8 cellular contexts compared by ENCODE assay signal in the genomic region with DNA sequence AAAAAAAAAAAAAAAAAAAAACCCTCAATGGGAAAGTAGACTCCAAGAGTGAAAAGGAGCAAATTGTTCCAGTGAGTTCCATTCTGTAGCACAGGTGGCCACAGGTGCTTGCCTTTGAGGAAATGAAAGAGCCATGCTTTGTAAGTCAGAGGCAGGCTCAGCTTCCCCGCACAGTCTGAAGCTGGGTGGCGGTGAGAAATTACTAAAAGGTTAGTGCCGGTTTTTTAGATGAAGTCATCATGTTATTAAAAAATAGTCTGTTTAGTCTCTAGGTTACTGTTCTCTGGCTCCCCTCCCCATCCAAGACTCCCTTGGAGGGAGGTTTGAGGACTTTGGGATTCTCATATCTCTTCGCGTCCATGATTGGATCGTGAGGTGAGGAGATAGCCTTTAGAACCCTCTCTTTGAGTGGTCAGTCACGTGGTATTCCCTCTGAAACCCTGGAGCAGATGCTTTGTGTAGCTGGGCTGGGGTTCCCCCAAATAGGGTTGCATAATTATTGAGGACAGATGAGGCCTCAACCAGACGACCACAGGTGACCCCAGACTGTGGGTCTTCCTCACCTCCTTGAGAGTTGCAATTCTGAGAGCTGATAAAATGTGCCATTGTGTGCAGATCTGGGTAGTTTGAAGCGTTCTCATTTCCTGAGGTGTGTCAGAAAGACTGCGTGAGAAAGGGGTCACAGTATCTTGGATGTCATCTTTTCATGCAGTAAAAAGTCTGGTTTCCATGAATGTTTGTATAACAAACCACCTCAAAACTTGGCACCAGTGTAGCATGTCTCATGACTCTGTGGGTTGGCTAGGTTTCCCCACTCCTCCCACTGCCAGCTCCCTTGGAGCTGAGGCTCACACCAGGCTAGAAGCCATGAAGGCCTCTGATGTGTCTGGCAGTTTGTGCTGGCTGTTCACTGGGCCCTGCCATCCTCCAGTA. TPM values are rescaled to one million over a fixed set of nuclear protein-coding genes. Genes with fewer than 3 reads are reported as not detected.
A peak's percentile ranks its signal among the peaks of the same experiment; 100 is the strongest.
DNase-seq lines count a peak whose midpoint lies in the region; ATAC-seq, FAIRE-seq and TF ChIP-seq lines count a peak whose summit lies in the region.

No MANE protein-coding gene starts in this region.

- H3K9me3 ChIP-seq in esophagus squamous epithelium: no peaks in the 10 kb centered on the region
- H3K9me3 ChIP-seq in pancreas: no peaks in the 10 kb centered on the region

- no peaks in the 10 kb centered on the region for H3K79me2 ChIP-seq in KMS-11 (ENCODE audit: insufficient read depth, low read depth)

- no peak for TF ChIP-seq CTCF in KMS-11 (conservative IDR thresholded peaks at IDR 0.05; ENCODE audit: low read depth, low read length)
- TF ChIP-seq CTCF in esophagus squamous epithelium (IDR thresholded peaks at IDR 0.05): no peak
- TF ChIP-seq CTCF in pancreas (IDR thresholded peaks at IDR 0.05): no peak

- H3K27ac ChIP-seq in KMS-11 (peak overlapping the region; percentile 91), esophagus squamous epithelium (peak overlapping the region; percentile 62 to 96 (median 90)), pancreas (peak overlapping the region; percentile 39 to 83 (median 76))

- WGBS in esophagus squamous epithelium, 2 donors: 55 to 59% methylated on average over 9 to 10 of the region's 10 CpGs
- 61 to 66% methylated on average over 10 of the region's 10 CpGs for whole genome bisulfite sequencing in pancreas, 2 donors

- H3K4me3 ChIP-seq in KMS-11 (IDR thresholded peaks at IDR 0.05; ENCODE audit: insufficient read depth, low read depth, low read length) (no peak overlapping the region), esophagus squamous epithelium (no peak overlapping the region), pancreas (no peak overlapping the region)

- H3K27me3 ChIP-seq in KMS-11 (ENCODE audit: insufficient read depth, low read depth): no peaks in the 10 kb centered on the region
- no peaks in the 10 kb centered on the region for H3K27me3 ChIP-seq in esophagus squamous epithelium
- no peaks in the 10 kb centered on the region for H3K27me3 ChIP-seq in pancreas

- intact Hi-C loops in esophagus squamous epithelium (cut with DNase I) (no loop called here), pancreas (cut with DNase I) (no loop called here)

- peak overlapping the region; percentile 91 for H3K4me2 ChIP-seq in KMS-11

- no peaks in the 10 kb centered on the region for H4K20me1 ChIP-seq in KMS-11 (ENCODE audit: insufficient read depth)

- peak overlapping the region; percentile 55 for H3K9ac ChIP-seq in KMS-11

- H3K36me3 ChIP-seq in KMS-11 (ENCODE audit: insufficient read depth) (no peaks in the 10 kb centered on the region), esophagus squamous epithelium (peaks cover 0 to 34% (median 6%) of the 10 kb centered on the region in 3 donors), pancreas (no peaks in the 10 kb centered on the region)

- no peak for TF ChIP-seq POLR2A in esophagus squamous epithelium (IDR thresholded peaks at IDR 0.05)

- peaks cover 100% of the 10 kb centered on the region for H3K4me1 ChIP-seq in KMS-11 (ENCODE audit: low read depth, poor library complexity, severe bottlenecking)
- peaks cover 48 to 84% (median 61%) of the 10 kb centered on the region in 3 donors for H3K4me1 ChIP-seq in esophagus squamous epithelium
- H3K4me1 ChIP-seq in pancreas: peaks cover 28 to 48% (median 33%) of the 10 kb centered on the region in 3 donors

- no peak overlapping the region for H2AFZ ChIP-seq in KMS-11 (ENCODE audit: low read depth)

- ATAC-seq in GM21576 (IDR thresholded peaks at IDR 0.05; ENCODE audit: unreplicated experiment): peak; percentile 57
- peak; percentile 85 to 91 (median 87) for ATAC-seq in pancreas

- no peak for FAIRE-seq in pancreas (lab: Jason Lieb, UNC)

- DNase-seq in EL: peak; percentile 92
- peak; percentile 50 for DNase-seq in activated CD8-positive, alpha-beta memory T cell treated with anti-CD3 and anti-CD28 coated beads, Interleukin-2, amount 50 U/mL, for 1 hour (ENCODE audit: extremely low read depth)
- DNase-seq in esophagus squamous epithelium (lab: John Stamatoyannopoulos, UW): no peak
- DNase-seq in pancreas: peak; percentile 58 to 87 (median 85)
- DNase-seq in NCI-H2171 (lab: John Stamatoyannopoulos, UW): no peak
- no peak for DNase-seq in NCI-H146 treated with DMSO at 0.1 percent for 48 hours (lab: John Stamatoyannopoulos, UW; ENCODE audit: unreplicated experiment)

RNA-seq across cellular contexts. Expression of a gene that starts 27.1 kb away (rescaled TPM):
- total RNA-seq in esophagus squamous epithelium (100 to 1,000 TPM in 1 of 4 donors, 10 to 100 TPM in 3; 68.9 to 102 (median 89.5) TPM), pancreas (10 to 100 TPM; 24.5 to 49.2 (median 33.7) TPM)
- polyA plus RNA-seq in pancreas: 10 to 100 TPM; 18.4 to 19.3 TPM

RNA-seq across cellular contexts. Expression of a gene that starts 51.5 kb away (rescaled TPM):
- total RNA-seq in esophagus squamous epithelium (100 to 1,000 TPM in 2 of 4 donors, 10 to 100 TPM in 2; 68.0 to 123 (median 102) TPM), pancreas (10 to 100 TPM; 38.2 to 53.0 (median 47.0) TPM)
- polyA plus RNA-seq in pancreas: 10 to 100 TPM; 32.3 to 55.9 TPM

RNA-seq across cellular contexts. Expression of a gene that starts 59.8 kb away (rescaled TPM):
- total RNA-seq in esophagus squamous epithelium: 10 to 100 TPM; 34.1 to 69.6 (median 50.0) TPM
- total RNA-seq in pancreas: 10 to 100 TPM; 23.0 to 36.6 (median 27.3) TPM
- polyA plus RNA-seq in pancreas: 100 to 1,000 TPM; 107 to 114 TPM

Comparison
In these comparisons a context has a peak if more than half of its experiments do, and no peak if none do; other contexts are left out.
1. DNase-seq: peak in EL (single experiment), activated CD8-positive, alpha-beta memory T cell treated with anti-CD3 and anti-CD28 coated beads, Interleukin-2, amount 50 U/mL, for 1 hour (single experiment) and pancreas (6 of 6); none in esophagus squamous epithelium (single experiment), NCI-H2171 (single experiment) and NCI-H146 treated with DMSO at 0.1 percent for 48 hours (single experiment).
2. Peak in every context shown above with its lines, with median percentiles within 50 percentile points of each other: H3K27ac ChIP-seq.